In genomic region chr2:144215701-144216675, GRCh38 we compare ENCODE assay signal across 9 cellular contexts.
DNase-seq lines count a peak whose midpoint lies in the region; ATAC-seq and TF ChIP-seq lines count a peak whose summit lies in the region.
"Had no signal": no experiment of that assay in that cellular context is flagged by ENCODE, and none has a peak within 500 bp of the region (broad histone marks: within the 10 kb centered on the region; RNA-seq: fewer than 3 reads in every experiment).

No MANE protein-coding gene starts in this region.

- ATAC-seq in GM18517 (IDR thresholded peaks at IDR 0.05; ENCODE audit: unreplicated experiment) (peak; percentile 48), GM21619 (IDR thresholded peaks at IDR 0.05; ENCODE audit: unreplicated experiment) (peak; percentile 57), HG03457 (IDR thresholded peaks at IDR 0.05; ENCODE audit: unreplicated experiment) (peak; percentile 41)
- peak; percentile 84 for ATAC-seq in effector memory CD8-positive, alpha-beta T cell (replicated peaks)

- no peaks in the 10 kb centered on the region for H3K9me3 Mint-ChIP-seq in effector memory CD8-positive, alpha-beta T cell
- no peaks in the 10 kb centered on the region for H3K9me3 Mint-ChIP-seq in glutamatergic neuron (ENCODE audit: unreplicated experiment)

- no peak for DNase-seq in effector memory CD8-positive, alpha-beta T cell
- no peak for DNase-seq in KG1 (lab: John Stamatoyannopoulos, UW)
- no peak for DNase-seq in glutamatergic neuron
- DNase-seq in coronary artery (ENCODE audit: low spot score) = no peak
- DNase-seq in brain microvascular endothelial cell = no peak
- DNase-seq: mammary epithelial cell had no signal

- H3K27ac ChIP-seq in coronary artery = no peak overlapping the region
- no peak overlapping the region for H3K27ac ChIP-seq in brain microvascular endothelial cell

- H3K27me3 Mint-ChIP-seq in effector memory CD8-positive, alpha-beta T cell = no peaks in the 10 kb centered on the region
- no peaks in the 10 kb centered on the region for H3K27me3 Mint-ChIP-seq in glutamatergic neuron (ENCODE audit: unreplicated experiment)

- peaks cover 2% of the 10 kb centered on the region for H3K36me3 Mint-ChIP-seq in effector memory CD8-positive, alpha-beta T cell (ENCODE audit: insufficient read depth)
- H3K36me3 Mint-ChIP-seq in glutamatergic neuron (ENCODE audit: unreplicated experiment) = no peaks in the 10 kb centered on the region

- no peaks in the 10 kb centered on the region for H3K36me3 ChIP-seq in brain microvascular endothelial cell (replicated peaks)

- peak overlapping the region in 1 of 2 donors; percentile 19 for H3K4me3 Mint-ChIP-seq in effector memory CD8-positive, alpha-beta T cell
- no peak overlapping the region for H3K4me3 Mint-ChIP-seq in glutamatergic neuron (ENCODE audit: unreplicated experiment)

- TF ChIP-seq CTCF in glutamatergic neuron (IDR thresholded peaks at IDR 0.05; ENCODE audit: partially characterized antibody, unreplicated experiment) (no peak), coronary artery (IDR thresholded peaks at IDR 0.05) (no peak), brain microvascular endothelial cell (IDR thresholded peaks at IDR 0.05; ENCODE audit: low read depth, low read length, missing control alignments) (no peak)

- H3K4me1 Mint-ChIP-seq in effector memory CD8-positive, alpha-beta T cell (ENCODE audit: low read depth in 2 of 2) = peaks cover 17 to 27% of the 10 kb centered on the region in 2 donors
- peaks cover 1% of the 10 kb centered on the region for H3K4me1 Mint-ChIP-seq in glutamatergic neuron (ENCODE audit: low read depth, unreplicated experiment)

- H3K27ac Mint-ChIP-seq in effector memory CD8-positive, alpha-beta T cell = peak overlapping the region; percentile 15 to 74
- no peak overlapping the region for H3K27ac Mint-ChIP-seq in glutamatergic neuron (ENCODE audit: unreplicated experiment)

- in situ Hi-C loops in brain microvascular endothelial cell (cut with HindIII; ENCODE audit: low pct_ligation_motif_present, low sequenced_read_pairs) = no loop called here

- H3K27me3 ChIP-seq in brain microvascular endothelial cell (replicated peaks) = no peaks in the 10 kb centered on the region

- H3K4me3 ChIP-seq in coronary artery (no peak overlapping the region), brain microvascular endothelial cell (ENCODE audit: low read depth, low read length) (no peak overlapping the region)
